ENCODE assay signal across 11 cellular contexts in genomic region chr3:172256101-172256687, GRCh38.
A peak's percentile ranks its signal among the peaks of the same experiment; 100 is the strongest.
DNase-seq lines count a peak whose midpoint lies in the region; ATAC-seq and TF ChIP-seq lines count a peak whose summit lies in the region.
"Had no signal": no experiment of that assay in that cellular context is flagged by ENCODE, and none has a peak within 500 bp of the region (broad histone marks: within the 10 kb centered on the region; RNA-seq: fewer than 3 reads in every experiment).

No MANE protein-coding gene starts in this region.

- H3K27me3 Mint-ChIP-seq in CD14-positive monocyte (ENCODE audit: low read depth in 3 of 3) (no peaks in the 10 kb centered on the region), T-cell (no peaks in the 10 kb centered on the region)
- H3K27me3 Mint-ChIP-seq: CD4-positive, CD25-positive, alpha-beta regulatory T cell had no signal

- H3K4me3 Mint-ChIP-seq in CD14-positive monocyte (no peak overlapping the region), T-cell (no peak overlapping the region)
- H3K4me3 Mint-ChIP-seq: CD4-positive, CD25-positive, alpha-beta regulatory T cell had no signal

- peaks cover 31% of the 10 kb centered on the region for H3K4me1 ChIP-seq in body of pancreas

- no peaks in the 10 kb centered on the region for H3K9me3 ChIP-seq in body of pancreas

- TF ChIP-seq CTCF in CD14-positive monocyte (IDR thresholded peaks at IDR 0.05) = no peak
- no peak for TF ChIP-seq CTCF in body of pancreas (IDR thresholded peaks at IDR 0.05)

- H3K27ac ChIP-seq in body of pancreas = peak overlapping the region in 3 of 4 donors; percentile 6 to 62 (median 45)

- H3K9me3 Mint-ChIP-seq in CD14-positive monocyte (no peaks in the 10 kb centered on the region), T-cell (no peaks in the 10 kb centered on the region)

- H3K27me3 ChIP-seq in body of pancreas = no peaks in the 10 kb centered on the region

- H3K36me3 ChIP-seq in body of pancreas (replicated peaks in 1 of 2; ENCODE audit: insufficient read depth in 1 of 2, low read depth in 2 of 2) = peaks cover 0 to 3% of the 10 kb centered on the region in 2 donors

- H3K36me3 Mint-ChIP-seq in CD14-positive monocyte (peaks cover 74 to 90% of the 10 kb centered on the region in 2 donors), T-cell (peaks cover 70% of the 10 kb centered on the region)

- intact Hi-C loops in CD14-positive monocyte (cut with micrococcal nuclease) (no loop called here), body of pancreas (cut with DNase I) (no loop called here), sciatic nerve (cut with DNase I) (loop anchor here (10.0 kb wide), 1 partner anchor 59 kb away; no protein-coding TSS in a partner anchor)

- CTCF ChIA-PET in T-cell (lab: Charles Lee) = no interaction called here

- ATAC-seq in body of pancreas (peak; percentile 76), sciatic nerve (peak; percentile 94), T-cell (replicated peaks in 1 of 4) (no peak), HG03469 (IDR thresholded peaks at IDR 0.05; ENCODE audit: unreplicated experiment) (no peak)
- ATAC-seq: GM12878 had no signal

- DNase-seq in CD14-positive monocyte (ENCODE audit: low spot score) = no peak
- DNase-seq in body of pancreas = peak in 3 of 4 donors; percentile 45 to 64 (median 47)
- DNase-seq in iris pigment epithelial cell (ENCODE audit: low read depth) = peak; percentile 89
- DNase-seq in sciatic nerve (ENCODE audit: low spot score) = no peak
- no peak for DNase-seq in NCI-H510A (lab: John Stamatoyannopoulos, UW)
- DNase-seq in NCI-H2081 treated with DMSO at 0.1 percent for 48 hours (lab: John Stamatoyannopoulos, UW) = no peak
- DNase-seq in T-cell = no peak
- DNase-seq: CD4-positive, CD25-positive, alpha-beta regulatory T cell; nucleus accumbens had no signal

- WGBS in body of pancreas, 2 donors = 45 to 54% methylated on average over 2 of the region's 2 CpGs

- POLR2A ChIA-PET in T-cell (lab: Charles Lee) = no interaction called here

- H3K27ac Mint-ChIP-seq in CD14-positive monocyte = peak overlapping the region in 6 of 7 donors; percentile 25 to 85 (median 71)
- H3K27ac Mint-ChIP-seq in T-cell = no peak overlapping the region

- peaks cover 11% of the 10 kb centered on the region for H3K4me1 Mint-ChIP-seq in CD14-positive monocyte
- no peaks in the 10 kb centered on the region for H3K4me1 Mint-ChIP-seq in T-cell

- TF ChIP-seq POLR2A in body of pancreas (IDR thresholded peaks at IDR 0.05) = no peak

- no peak overlapping the region for H3K4me3 ChIP-seq in body of pancreas
- H3K4me3 ChIP-seq: GM12878 had no signal

Comparison
In these comparisons a context has a peak if more than half of its experiments do, and no peak if none do; other contexts are left out.
1. DNase-seq: peak in body of pancreas (3 of 4) and iris pigment epithelial cell (single experiment); none in CD14-positive monocyte (single experiment), sciatic nerve (single experiment), NCI-H510A (single experiment), NCI-H2081 treated with DMSO at 0.1 percent for 48 hours (single experiment) and T-cell (0 of 34).
2. H3K27ac Mint-ChIP-seq: peak in CD14-positive monocyte (6 of 7); none in T-cell (0 of 2).
3. ATAC-seq: peak in body of pancreas (single experiment) and sciatic nerve (single experiment); none in T-cell (0 of 4) and HG03469 (single experiment).